Comparison of ENCODE assay signal across 33 cellular contexts in genomic region chr11:127369301-127369968, GRCh38.
"Had no signal": no experiment of that assay in that cellular context is flagged by ENCODE, and none has a peak within 500 bp of the region (broad histone marks: within the 10 kb centered on the region; RNA-seq: fewer than 3 reads in every experiment).

No MANE protein-coding gene starts in this region.

- ATAC-seq: activated CD8-positive, alpha-beta T cell treated with anti-CD3 and anti-CD28 coated beads, Interleukin-2, amount 10 ng/mL, durations not matched to agents 7 days and 5 days; activated naive CD8-positive, alpha-beta T cell treated with anti-CD3 and anti-CD28 coated beads, Interleukin-2, amount 50 U/mL, for 24 hours; PC-3 had no signal

- H3K27me3 ChIP-seq: Peyer's patch, SJSA1 had no signal

- H3K27ac Mint-ChIP-seq: activated CD4-positive, alpha-beta T cell treated with anti-CD3 and anti-CD28 coated beads, Interleukin-2, amount 10 ng/mL, durations not matched to agents 24 days and 14 days; activated CD8-positive, alpha-beta T cell treated with anti-CD3 and anti-CD28 coated beads, Interleukin-2, amount 10 ng/mL, durations not matched to agents 7 days and 5 days; activated naive CD4-positive, alpha-beta T cell treated with anti-CD3 and anti-CD28 coated beads, Interleukin-2, amount 10 ng/mL, durations not matched to agents 7 days and 5 days; activated naive CD8-positive, alpha-beta T cell; activated naive CD8-positive, alpha-beta T cell treated with anti-CD3 and anti-CD28 coated beads, Interleukin-2, amount 50 U/mL, for 24 hours; brain; T-helper 1 cell treated with Interleukin-12 subunit alpha and Interleukin-12 subunit beta and Interleukin-4 antibody, amounts not matched to agents 30 μg/mL and 1 μg/mL, for 36 hours; T-helper 2 cell treated with Interferon-gamma antibody and Interleukin-4, amounts not matched to agents 5 μg/mL and 100 μg/mL, for 36 hours had no signal

- H3K9me3 ChIP-seq: MG63, Peyer's patch, SJSA1, SK-N-SH had no signal

- H3K27me3 Mint-ChIP-seq: activated CD4-positive, alpha-beta T cell treated with anti-CD3 and anti-CD28 coated beads, Interleukin-2, amount 10 ng/mL, durations not matched to agents 24 days and 14 days; activated naive CD4-positive, alpha-beta T cell treated with anti-CD3 and anti-CD28 coated beads, Interleukin-2, amount 10 ng/mL, durations not matched to agents 7 days and 5 days; activated naive CD8-positive, alpha-beta T cell; activated naive CD8-positive, alpha-beta T cell treated with anti-CD3 and anti-CD28 coated beads, Interleukin-2, amount 50 U/mL, for 24 hours; brain had no signal

- H3K4me3 Mint-ChIP-seq: activated CD4-positive, alpha-beta T cell treated with anti-CD3 and anti-CD28 coated beads, Interleukin-2, amount 10 ng/mL, durations not matched to agents 24 days and 14 days; activated CD8-positive, alpha-beta T cell treated with anti-CD3 and anti-CD28 coated beads, Interleukin-2, amount 10 ng/mL, durations not matched to agents 7 days and 5 days; activated naive CD4-positive, alpha-beta T cell treated with anti-CD3 and anti-CD28 coated beads, Interleukin-2, amount 10 ng/mL, durations not matched to agents 7 days and 5 days; activated naive CD8-positive, alpha-beta T cell; activated naive CD8-positive, alpha-beta T cell treated with anti-CD3 and anti-CD28 coated beads, Interleukin-2, amount 50 U/mL, for 24 hours; brain; T-helper 1 cell treated with Interleukin-12 subunit alpha and Interleukin-12 subunit beta and Interleukin-4 antibody, amounts not matched to agents 30 μg/mL and 1 μg/mL, for 36 hours; T-helper 2 cell treated with Interferon-gamma antibody and Interleukin-4, amounts not matched to agents 5 μg/mL and 100 μg/mL, for 36 hours had no signal

- H3K36me3 Mint-ChIP-seq: activated naive CD4-positive, alpha-beta T cell treated with anti-CD3 and anti-CD28 coated beads, Interleukin-2, amount 10 ng/mL, durations not matched to agents 7 days and 5 days; activated naive CD8-positive, alpha-beta T cell; brain had no signal

- FAIRE-seq: bronchial epithelial cell, TTC549 had no signal

- H3K4me3 ChIP-seq: MG63, Peyer's patch, SJSA1 had no signal

- H3K4me2 ChIP-seq: SK-N-SH had no signal

- H3K9me2 ChIP-seq: SK-N-SH had no signal

- H3K4me1 Mint-ChIP-seq: activated CD4-positive, alpha-beta T cell treated with anti-CD3 and anti-CD28 coated beads, Interleukin-2, amount 10 ng/mL, durations not matched to agents 24 days and 14 days; activated naive CD4-positive, alpha-beta T cell treated with anti-CD3 and anti-CD28 coated beads, Interleukin-2, amount 10 ng/mL, durations not matched to agents 7 days and 5 days; activated naive CD8-positive, alpha-beta T cell treated with anti-CD3 and anti-CD28 coated beads, Interleukin-2, amount 50 U/mL, for 24 hours; brain had no signal

- H3K36me3 ChIP-seq: MG63, Peyer's patch, SJSA1 had no signal

- H3K9me3 Mint-ChIP-seq: activated CD4-positive, alpha-beta T cell treated with anti-CD3 and anti-CD28 coated beads, Interleukin-2, amount 10 ng/mL, durations not matched to agents 24 days and 14 days; activated naive CD4-positive, alpha-beta T cell treated with anti-CD3 and anti-CD28 coated beads, Interleukin-2, amount 10 ng/mL, durations not matched to agents 7 days and 5 days; activated naive CD8-positive, alpha-beta T cell treated with anti-CD3 and anti-CD28 coated beads, Interleukin-2, amount 50 U/mL, for 24 hours; T-helper 1 cell treated with Interleukin-12 subunit alpha and Interleukin-12 subunit beta and Interleukin-4 antibody, amounts not matched to agents 30 μg/mL and 1 μg/mL, for 36 hours; T-helper 2 cell treated with Interferon-gamma antibody and Interleukin-4, amounts not matched to agents 5 μg/mL and 100 μg/mL, for 36 hours had no signal

- H3K4me1 ChIP-seq: Peyer's patch, SJSA1 had no signal

- DNase-seq: activated CD4-positive, alpha-beta T cell treated with anti-CD3 and anti-CD28 coated beads, Interleukin-2, amount 10 ng/mL, durations not matched to agents 24 days and 14 days; activated CD4-positive, alpha-beta T cell treated with anti-CD3 and anti-CD28 coated beads, Interleukin-2, amount 50 U/mL, for 4 hours; activated CD8-positive, alpha-beta memory T cell treated with anti-CD3 and anti-CD28 coated beads, Interleukin-2, amount 50 U/mL, for 4 hours; activated CD8-positive, alpha-beta T cell treated with anti-CD3 and anti-CD28 coated beads, Interleukin-2, amount 10 ng/mL, durations not matched to agents 7 days and 5 days; activated effector memory CD4-positive, alpha-beta T cell treated with Interleukin-2 at 50 U/mL for 16 hours; activated naive CD4-positive, alpha-beta T cell treated with anti-CD3 and anti-CD28 coated beads, Interleukin-2, amount 10 ng/mL, durations not matched to agents 7 days and 5 days; activated naive CD8-positive, alpha-beta T cell treated with anti-CD3 and anti-CD28 coated beads, Interleukin-2, amount 50 U/mL, for 24 hours; activated T-cell treated with anti-CD3 and anti-CD28 coated beads, Interleukin-2, amount 50 U/mL, for 48 hours; anterior cingulate cortex; caudate nucleus; Karpas-422; KBM-7; MG63; NCI-H1048; NCI-H1105 treated with DMSO at 0.1 percent for 48 hours; NCI-H1436; NCI-H1694; NCI-H1930; NCI-H226; NCI-H524 treated with DMSO at 0.1 percent for 48 hours; NK-92 treated with Interleukin-12 subunit alpha and Interleukin-12 subunit beta, amount 100 ng/mL, for 24 hours; PC-3; Peyer's patch; RPMI8226; SHP77 treated with DMSO at 0.1 percent for 48 hours; SK-N-SH had no signal

- H3K27ac ChIP-seq: Peyer's patch, SJSA1 had no signal
